In genomic region chr1:246001142-246001812, GRCh38 we compare ENCODE assay signal across 1 cellular context.
TF ChIP-seq lines count a peak whose summit lies in the region.

No MANE protein-coding gene starts in this region.

TF ChIP-seq in H1, 55 proteins besides CTCF, POLR2A, EP300 and RAD21:
- TF ChIP-seq SRF (IDR thresholded peaks at IDR 0.05; ENCODE audit: low read depth, low read length) (no peak), EGR1 (IDR thresholded peaks at IDR 0.05; ENCODE audit: borderline replicate concordance, low read depth, low read length) (no peak)
